15 cellular contexts compared by ENCODE assay signal in genomic region chr4:89285735-89286134, GRCh38. TPM values are rescaled to one million over a fixed set of nuclear protein-coding genes. Genes with fewer than 3 reads are reported as not detected.
DNase-seq lines count a peak whose midpoint lies in the region; ATAC-seq and TF ChIP-seq lines count a peak whose summit lies in the region.
"Had no signal": no experiment of that assay in that cellular context is flagged by ENCODE, and none has a peak within 500 bp of the region (broad histone marks: within the 10 kb centered on the region; RNA-seq: fewer than 3 reads in every experiment).

No MANE protein-coding gene starts in this region.

- H3K36me3 Mint-ChIP-seq in stimulated activated naive CD8-positive, alpha-beta T cell treated with anti-CD3 and anti-CD28 coated beads, Interleukin-15, Interleukin-2, amounts not matched to agents 100 ng/mL and 50 ng/mL, for 24 hours (ENCODE audit: low read depth), result no peaks in the 10 kb centered on the region
- no peaks in the 10 kb centered on the region for H3K36me3 Mint-ChIP-seq in dendritic cell treated with granulocyte-macrophage colony-stimulating factor and Interleukin-4, amounts not matched to agents 40 ng/mL and 50 ng/mL, for 4 days (ENCODE audit: low read depth)
- peaks cover 6% of the 10 kb centered on the region for H3K36me3 Mint-ChIP-seq in progenitor cell of endocrine pancreas (ENCODE audit: insufficient read depth)

- H3K27me3 Mint-ChIP-seq in stimulated activated naive CD8-positive, alpha-beta T cell treated with anti-CD3 and anti-CD28 coated beads, Interleukin-15, Interleukin-2, amounts not matched to agents 100 ng/mL and 50 ng/mL, for 24 hours, result no peaks in the 10 kb centered on the region
- no peaks in the 10 kb centered on the region for H3K27me3 Mint-ChIP-seq in dendritic cell treated with granulocyte-macrophage colony-stimulating factor and Interleukin-4, amounts not matched to agents 40 ng/mL and 50 ng/mL, for 4 days
- no peaks in the 10 kb centered on the region for H3K27me3 Mint-ChIP-seq in progenitor cell of endocrine pancreas

- peak overlapping the region; percentile 56 for H3K27ac Mint-ChIP-seq in stimulated activated naive CD8-positive, alpha-beta T cell treated with anti-CD3 and anti-CD28 coated beads, Interleukin-15, Interleukin-2, amounts not matched to agents 100 ng/mL and 50 ng/mL, for 24 hours
- H3K27ac Mint-ChIP-seq in dendritic cell treated with granulocyte-macrophage colony-stimulating factor and Interleukin-4, amounts not matched to agents 40 ng/mL and 50 ng/mL, for 4 days, result peak overlapping the region; percentile 92
- H3K27ac Mint-ChIP-seq in progenitor cell of endocrine pancreas, result no peak overlapping the region
- H3K27ac Mint-ChIP-seq: endodermal cell had no signal

- no peak for DNase-seq in stimulated activated naive CD8-positive, alpha-beta T cell treated with anti-CD3 and anti-CD28 coated beads, Interleukin-15, Interleukin-2, amounts not matched to agents 100 U/mL and 50 U/mL, for 24 hours
- DNase-seq in NCI-H1417 (lab: John Stamatoyannopoulos, UW), result no peak
- no peak for DNase-seq in stimulated activated CD4-positive, alpha-beta T cell treated with anti-CD3 and anti-CD28 coated beads, Interleukin-4, amount 100 ng/mL, for 24 hours
- no peak for DNase-seq in progenitor cell of endocrine pancreas (ENCODE audit: low spot score, unreplicated experiment)
- DNase-seq: AML-193; brain microvascular endothelial cell; EL; endodermal cell; H7; NK-92 treated with Interleukin-12 subunit alpha and Interleukin-12 subunit beta, amount 100 ng/mL, for 24 hours; SIG-M5 had no signal

- no peak for TF ChIP-seq CTCF in progenitor cell of endocrine pancreas (IDR thresholded peaks at IDR 0.05; ENCODE audit: unreplicated experiment)

- H3K4me1 Mint-ChIP-seq in stimulated activated naive CD8-positive, alpha-beta T cell treated with anti-CD3 and anti-CD28 coated beads, Interleukin-15, Interleukin-2, amounts not matched to agents 100 ng/mL and 50 ng/mL, for 24 hours (ENCODE audit: low read depth), result peaks cover 94% of the 10 kb centered on the region
- H3K4me1 Mint-ChIP-seq in dendritic cell treated with granulocyte-macrophage colony-stimulating factor and Interleukin-4, amounts not matched to agents 40 ng/mL and 50 ng/mL, for 4 days (ENCODE audit: low read depth), result peaks cover 42% of the 10 kb centered on the region
- H3K4me1 Mint-ChIP-seq in progenitor cell of endocrine pancreas (ENCODE audit: low read depth), result peaks cover 21% of the 10 kb centered on the region

- no peaks in the 10 kb centered on the region for H3K9me3 Mint-ChIP-seq in stimulated activated naive CD8-positive, alpha-beta T cell treated with anti-CD3 and anti-CD28 coated beads, Interleukin-15, Interleukin-2, amounts not matched to agents 100 ng/mL and 50 ng/mL, for 24 hours
- H3K9me3 Mint-ChIP-seq in dendritic cell treated with granulocyte-macrophage colony-stimulating factor and Interleukin-4, amounts not matched to agents 40 ng/mL and 50 ng/mL, for 4 days, result no peaks in the 10 kb centered on the region
- peaks cover 8% of the 10 kb centered on the region for H3K9me3 Mint-ChIP-seq in progenitor cell of endocrine pancreas (ENCODE audit: low read depth)
- H3K9me3 Mint-ChIP-seq: endodermal cell had no signal

- peak overlapping the region; percentile 38 for H3K4me3 Mint-ChIP-seq in stimulated activated naive CD8-positive, alpha-beta T cell treated with anti-CD3 and anti-CD28 coated beads, Interleukin-15, Interleukin-2, amounts not matched to agents 100 ng/mL and 50 ng/mL, for 24 hours
- H3K4me3 Mint-ChIP-seq in dendritic cell treated with granulocyte-macrophage colony-stimulating factor and Interleukin-4, amounts not matched to agents 40 ng/mL and 50 ng/mL, for 4 days, result peak overlapping the region; percentile 51
- no peak overlapping the region for H3K4me3 Mint-ChIP-seq in progenitor cell of endocrine pancreas (ENCODE audit: low read depth)
- H3K4me3 Mint-ChIP-seq: endodermal cell had no signal

- no peak for ATAC-seq in stimulated activated naive CD8-positive, alpha-beta T cell treated with anti-CD3 and anti-CD28 coated beads, Interleukin-15, Interleukin-2, amounts not matched to agents 100 U/mL and 50 U/mL, for 24 hours
- peak; percentile 55 for ATAC-seq in HG03460 (IDR thresholded peaks at IDR 0.05; ENCODE audit: unreplicated experiment)
- ATAC-seq in HG03565 (IDR thresholded peaks at IDR 0.05; ENCODE audit: unreplicated experiment), result no peak

- intact Hi-C loops in dendritic cell treated with granulocyte-macrophage colony-stimulating factor and Interleukin-4, amounts not matched to agents 40 ng/mL and 50 ng/mL, for 4 days (cut with micrococcal nuclease), result no loop called here

RNA-seq across cellular contexts. Expression of gene GPRIN3, which starts 21.9 kb away (rescaled TPM):
- total RNA-seq in progenitor cell of endocrine pancreas, result 14.8 and 16.0 TPM in 2 replicates
